In the genomic region with DNA sequence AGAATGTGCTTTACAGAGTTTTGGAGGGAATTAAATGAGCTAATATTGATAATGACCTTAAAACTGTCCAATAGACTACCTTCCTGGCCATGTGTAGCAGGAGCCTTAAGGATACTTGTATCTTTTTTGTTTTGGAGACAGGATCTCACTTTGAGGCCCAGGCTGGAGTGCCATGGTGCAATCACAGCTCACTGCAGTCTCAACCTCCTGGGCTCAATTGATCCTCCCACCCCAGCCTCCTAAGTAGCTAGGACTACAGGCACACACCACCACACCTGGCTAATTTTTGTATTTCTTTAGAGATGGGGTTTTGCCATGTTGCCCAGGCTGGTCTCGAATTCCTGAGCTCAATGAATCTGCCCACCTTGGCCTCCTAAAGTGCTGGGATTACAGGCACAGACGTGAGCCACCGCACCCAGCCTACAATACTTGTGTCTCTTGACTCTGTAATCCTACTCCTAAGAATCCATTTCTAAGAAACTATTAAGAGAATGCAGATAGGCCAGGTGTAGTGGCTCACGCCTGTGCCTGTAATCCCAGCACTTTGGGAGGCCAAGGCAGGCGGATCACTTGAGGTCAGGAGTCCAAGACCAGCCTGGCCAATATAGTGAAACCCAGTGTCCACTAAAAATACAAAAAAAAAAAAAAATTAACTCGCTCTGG, we compare ENCODE assay signal across 6 cellular contexts. TPM values are rescaled to one million over a fixed set of nuclear protein-coding genes. Genes with fewer than 3 reads are reported as not detected.
DNase-seq lines count a peak whose midpoint lies in the region; ATAC-seq and TF ChIP-seq lines count a peak whose summit lies in the region.
"Not testable (repeated sequence)": the region's sequence is repeated elsewhere in the genome, so short reads cannot be mapped to it uniquely, and the experiment has no call there.

No MANE protein-coding gene starts in this region.

- peak overlapping the region; percentile 44 for H3K9ac ChIP-seq in NT2/D1 (ENCODE audit: insufficient read length, low read depth)

- H3K9me3 ChIP-seq in NT2/D1 (ENCODE audit: insufficient read depth, low read length); left ventricle myocardium inferior (replicated peaks); lower lobe of right lung: not testable (repeated sequence)

- DNase-seq in NT2/D1 (ENCODE audit: low read depth, low spot score); epithelial cell of prostate (ENCODE audit: low read depth, low spot score); left ventricle myocardium inferior: not testable (repeated sequence)
- DNase-seq in lower lobe of right lung (peak; percentile 20), posterior vena cava (ENCODE audit: low spot score) (peak; percentile 54)

- peaks cover 25% of the 10 kb centered on the region for H3K4me1 ChIP-seq in NT2/D1 (ENCODE audit: insufficient read depth, insufficient read length)
- H3K4me1 ChIP-seq in left ventricle myocardium inferior: peaks cover 24% of the 10 kb centered on the region
- H3K4me1 ChIP-seq in lower lobe of right lung: peaks cover 17% of the 10 kb centered on the region

- H3K27me3 ChIP-seq in NT2/D1 (ENCODE audit: insufficient read depth, insufficient read length); left ventricle myocardium inferior (ENCODE audit: low read depth); lower lobe of right lung (ENCODE audit: low read depth): not testable (repeated sequence)

- H3K4me3 ChIP-seq in NT2/D1 (ENCODE audit: insufficient read length, low read depth); left ventricle myocardium inferior; lower lobe of right lung: not testable (repeated sequence)

- ATAC-seq in lower lobe of right lung: not testable (repeated sequence)

- TF ChIP-seq CTCF in VCaP (conservative IDR thresholded peaks at IDR 0.05); left ventricle myocardium inferior (IDR thresholded peaks at IDR 0.05; ENCODE audit: borderline replicate concordance); lower lobe of right lung (IDR thresholded peaks at IDR 0.05): not testable (repeated sequence)

- H3K36me3 ChIP-seq in NT2/D1 (ENCODE audit: insufficient read depth, insufficient read length, low read length) (peaks cover 18% of the 10 kb centered on the region), left ventricle myocardium inferior (peaks cover 35% of the 10 kb centered on the region), lower lobe of right lung (peaks cover 30% of the 10 kb centered on the region)

- H3K27ac ChIP-seq in VCaP (peak overlapping the region; percentile 28; the same call in 1 of the 2 replicates), epithelial cell of prostate (peak overlapping the region; percentile 36), left ventricle myocardium inferior (replicated peaks) (peak overlapping the region; percentile 66)
- H3K27ac ChIP-seq in lower lobe of right lung: not testable (repeated sequence)

- intact Hi-C loops in left ventricle myocardium inferior (cut with micrococcal nuclease); lower lobe of right lung (cut with DNase I): not testable (repeated sequence)
- intact Hi-C loops in posterior vena cava (cut with DNase I): loop anchor here in 1 of 2 donors (10.0 kb wide), 1 partner anchor 75 kb away; no protein-coding TSS in a partner anchor

RNA-seq across cellular contexts. Expression of a gene that starts 4.9 kb away (rescaled TPM):
- 19.1 TPM for total RNA-seq in left ventricle myocardium inferior
- total RNA-seq in lower lobe of right lung: 34.0 TPM
- total RNA-seq in posterior vena cava: 10 to 100 TPM; 21.0 to 27.6 TPM

RNA-seq across cellular contexts. Expression of a gene that starts 24.5 kb away (rescaled TPM):
- 14.7 TPM for total RNA-seq in left ventricle myocardium inferior
- total RNA-seq in lower lobe of right lung: 31.1 TPM
- total RNA-seq in posterior vena cava: 10 to 100 TPM; 23.3 to 32.9 TPM

RNA-seq across cellular contexts. Expression of a gene that starts 38.9 kb away (rescaled TPM):
- total RNA-seq in left ventricle myocardium inferior (10.6 TPM), lower lobe of right lung (34.7 TPM), posterior vena cava (10 to 100 TPM; 39.4 to 46.6 TPM)
